8 cellular contexts compared by ENCODE assay signal in the genomic region with DNA sequence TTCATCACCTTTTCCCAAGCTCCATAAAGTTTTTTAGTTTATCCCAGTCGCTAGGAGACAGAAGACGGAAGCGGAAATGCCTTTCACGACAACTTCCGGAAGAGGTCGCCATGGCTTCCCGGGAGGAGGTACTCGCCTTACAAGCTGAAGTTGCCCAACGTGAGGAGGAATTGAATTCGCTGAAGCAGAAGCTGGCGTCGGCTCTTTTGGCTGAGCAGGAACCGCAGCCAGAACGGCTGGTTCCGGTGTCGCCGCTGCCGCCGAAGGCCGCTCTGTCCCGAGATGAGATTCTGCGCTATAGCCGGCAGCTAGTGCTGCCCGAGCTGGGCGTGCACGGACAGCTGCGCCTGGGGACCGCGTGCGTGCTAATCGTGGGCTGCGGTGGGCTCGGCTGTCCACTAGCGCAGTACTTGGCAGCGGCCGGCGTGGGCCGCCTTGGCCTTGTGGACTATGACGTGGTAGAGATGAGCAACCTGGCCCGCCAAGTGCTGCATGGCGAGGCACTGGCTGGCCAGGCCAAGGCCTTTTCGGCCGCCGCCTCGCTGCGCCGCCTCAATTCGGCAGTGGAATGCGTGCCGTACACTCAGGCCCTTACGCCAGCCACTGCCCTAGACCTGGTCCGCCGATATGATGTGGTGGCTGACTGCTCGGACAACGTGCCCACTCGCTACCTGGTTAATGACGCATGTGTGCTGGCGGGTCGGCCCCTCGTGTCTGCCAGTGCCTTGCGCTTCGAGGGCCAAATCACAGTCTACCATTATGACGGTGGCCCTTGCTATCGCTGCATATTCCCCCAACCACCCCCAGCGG. TPM values are rescaled to one million over a fixed set of nuclear protein-coding genes. Genes with fewer than 3 reads are reported as not detected.
DNase-seq lines count a peak whose midpoint lies in the region; ATAC-seq and TF ChIP-seq lines count a peak whose summit lies in the region.

A gene with protein sequence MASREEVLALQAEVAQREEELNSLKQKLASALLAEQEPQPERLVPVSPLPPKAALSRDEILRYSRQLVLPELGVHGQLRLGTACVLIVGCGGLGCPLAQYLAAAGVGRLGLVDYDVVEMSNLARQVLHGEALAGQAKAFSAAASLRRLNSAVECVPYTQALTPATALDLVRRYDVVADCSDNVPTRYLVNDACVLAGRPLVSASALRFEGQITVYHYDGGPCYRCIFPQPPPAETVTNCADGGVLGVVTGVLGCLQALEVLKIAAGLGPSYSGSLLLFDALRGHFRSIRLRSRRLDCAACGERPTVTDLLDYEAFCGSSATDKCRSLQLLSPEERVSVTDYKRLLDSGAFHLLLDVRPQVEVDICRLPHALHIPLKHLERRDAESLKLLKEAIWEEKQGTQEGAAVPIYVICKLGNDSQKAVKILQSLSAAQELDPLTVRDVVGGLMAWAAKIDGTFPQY (plus strand): TSS at position 86 of the 810 bp plus-strand sequence. CDS start 25 bp downstream, at position 111.

- H3K27ac ChIP-seq in OCI-LY3 (ENCODE audit: low read length), result peak within 1 kb of the TSS; percentile 56
- H3K27ac ChIP-seq in epithelial cell of prostate, result peak within 1 kb of the TSS; percentile 75

- H2AFZ ChIP-seq in OCI-LY3 (ENCODE audit: low read depth, low read length), result peak within 1 kb of the TSS; percentile 79

- peak; percentile 86 for DNase-seq in BE2C
- DNase-seq in activated T-cell treated with anti-CD3 and anti-CD28 coated beads, Interleukin-2, amount 50 U/mL, for 1 hour, result peak; percentile 77
- DNase-seq in epithelial cell of prostate (ENCODE audit: low read depth, low spot score), result peak; percentile 80
- DNase-seq in stimulated activated CD8-positive, alpha-beta memory T cell treated with anti-CD3 and anti-CD28 coated beads, Interleukin-7, amount 100 ng/mL, for 24 hours (ENCODE audit: low read depth), result peak; percentile 61

- peaks cover 75% of the 10 kb centered on the region for H3K79me2 ChIP-seq in OCI-LY3 (ENCODE audit: low read length)

- H3K9ac ChIP-seq in OCI-LY3 (ENCODE audit: low read length) (peak within 1 kb of the TSS; percentile 80), mucosa of stomach (ENCODE audit: low read length) (peak within 1 kb of the TSS; percentile 77)

- no peaks in the 10 kb centered on the region; the same call in 1 of the 2 replicates for H3K4me1 ChIP-seq in BE2C
- peaks cover 20% of the 10 kb centered on the region for H3K4me1 ChIP-seq in OCI-LY3 (ENCODE audit: low read length)
- H3K4me1 ChIP-seq in mucosa of stomach (ENCODE audit: control insufficient read depth, insufficient read depth, low read length), result peaks cover 13% of the 10 kb centered on the region

- H3K9me3 ChIP-seq in BE2C (no peaks in the 10 kb centered on the region), OCI-LY3 (ENCODE audit: insufficient read depth, low read length) (no peaks in the 10 kb centered on the region), mucosa of stomach (ENCODE audit: control insufficient read depth, low read length) (no peaks in the 10 kb centered on the region)

- TF ChIP-seq CTCF in BE2C (IDR thresholded peaks at IDR 0.05; ENCODE audit: low read depth, low read length), result no peak
- no peak for TF ChIP-seq CTCF in OCI-LY3 (IDR thresholded peaks at IDR 0.05; ENCODE audit: low read depth, low read length)

- H3K27me3 ChIP-seq in BE2C (no peaks in the 10 kb centered on the region), OCI-LY3 (ENCODE audit: low read depth, low read length) (no peaks in the 10 kb centered on the region), mucosa of stomach (ENCODE audit: control insufficient read depth, insufficient read depth, low read length) (no peaks in the 10 kb centered on the region)

- H3K36me3 ChIP-seq in BE2C, result peaks cover 17% of the 10 kb centered on the region
- peaks cover 26% of the 10 kb centered on the region for H3K36me3 ChIP-seq in OCI-LY3 (replicated peaks; ENCODE audit: low read depth, low read length)
- H3K36me3 ChIP-seq in mucosa of stomach (ENCODE audit: control insufficient read depth, insufficient read depth, low read length), result no peaks in the 10 kb centered on the region

- H3K4me3 ChIP-seq in BE2C (ENCODE audit: low read depth, low read length), result peak within 1 kb of the TSS; percentile 92
- H3K4me3 ChIP-seq in OCI-LY3 (ENCODE audit: low read length), result peak within 1 kb of the TSS; percentile 87
- peak within 1 kb of the TSS; percentile 31 for H3K4me3 ChIP-seq in mucosa of stomach (ENCODE audit: low read length)

- H4K20me1 ChIP-seq in OCI-LY3 (ENCODE audit: insufficient read depth, low read length), result peaks cover 23% of the 10 kb centered on the region

- peak within 1 kb of the TSS; percentile 91 for H3K4me2 ChIP-seq in OCI-LY3 (ENCODE audit: low read length)

- ATAC-seq in GM18873 (IDR thresholded peaks at IDR 0.05; ENCODE audit: low FRiP score, unreplicated experiment) (peak; percentile 61), HG03139 (IDR thresholded peaks at IDR 0.05; ENCODE audit: unreplicated experiment) (peak; percentile 61)

RNA-seq across cellular contexts. Expression of the gene that starts here (rescaled TPM):
- 12.9 TPM for polyA plus RNA-seq in BE2C (2012; ENCODE audit: insufficient read depth, insufficient read length, low read depth)

Comparison
In these comparisons a context has a peak if more than half of its experiments do, and no peak if none do; other contexts are left out.
1. Peak in every context shown above with its lines: DNase-seq, ATAC-seq, H3K4me3 ChIP-seq and H3K27ac ChIP-seq.
2. H3K4me3 ChIP-seq: peak in every context shown above with its lines; median percentile 92 in BE2C; 87 in OCI-LY3; 31 in mucosa of stomach.